ENCODE assay signal across 15 cellular contexts in genomic region chr16:16191493-16192167, GRCh38. TPM values are rescaled to one million over a fixed set of nuclear protein-coding genes. Genes with fewer than 3 reads are reported as not detected.
"Had no signal": no experiment of that assay in that cellular context is flagged by ENCODE, and none has a peak within 500 bp of the region (broad histone marks: within the 10 kb centered on the region; RNA-seq: fewer than 3 reads in every experiment).

No MANE protein-coding gene starts in this region.

- DNase-seq: activated CD4-positive, alpha-beta memory T cell treated with anti-CD3 and anti-CD28 coated beads for 36 hours; activated CD8-positive, alpha-beta memory T cell treated with anti-CD3 and anti-CD28 coated beads, Interleukin-2, amount 10 ng/mL, durations not matched to agents 7 days and 5 days; activated naive CD4-positive, alpha-beta T cell treated with anti-CD3 and anti-CD28 coated beads, Interleukin-2, amount 10 ng/mL, durations not matched to agents 7 days and 5 days; activated T-cell treated with anti-CD3 and anti-CD28 coated beads, Interleukin-2, amount 50 U/mL, for 1 hour; effector CD4-positive, alpha-beta T cell; foreskin melanocyte; ovary; stimulated activated CD4-positive, alpha-beta T cell treated with anti-CD3 and anti-CD28 coated beads, Interleukin-2, amount 100 ng/mL, for 48 hours; stimulated activated naive B cell treated with anti-CD40 and anti-IgM and Interleukin-4, amounts not matched to agents 10 μg/mL and 1 μg/mL and 100 μg/mL, for 72 hours; substantia nigra had no signal

- H3K36me3 ChIP-seq: cardiac muscle cell, neural progenitor cell, ovary, tibial nerve, vagina had no signal

- H3K9me3 ChIP-seq: ovary, tibial nerve, vagina had no signal

- H3K27ac ChIP-seq: cardiac muscle cell, epithelial cell of prostate, neural progenitor cell, tibial nerve, vagina had no signal

- H3K9ac ChIP-seq: neural progenitor cell had no signal

- H3K4me1 ChIP-seq: neural progenitor cell, tibial nerve, vagina had no signal

- H3K4me3 ChIP-seq: cardiac muscle cell, neural progenitor cell, ovary, tibial nerve, vagina had no signal

- H3K27me3 ChIP-seq: cardiac muscle cell, neural progenitor cell, ovary, tibial nerve, vagina had no signal

- H2AFZ ChIP-seq: neural progenitor cell had no signal

- H3K4me2 ChIP-seq: neural progenitor cell had no signal

- ATAC-seq: activated CD8-positive, alpha-beta memory T cell treated with anti-CD3 and anti-CD28 coated beads, Interleukin-2, amount 10 ng/mL, durations not matched to agents 7 days and 5 days; stimulated activated naive B cell treated with anti-CD40 and anti-IgM and Interleukin-4, amounts not matched to agents 10 μg/mL and 1 μg/mL and 100 μg/mL, for 72 hours had no signal

RNA-seq across cellular contexts. Expression of gene ABCC6, which starts 31.7 kb away (rescaled TPM):
- total RNA-seq: activated CD4-positive, alpha-beta memory T cell treated with anti-CD3 and anti-CD28 coated beads for 36 hours had no signal
